Comparison of ENCODE assay signal across 1 cellular context in the genomic region with DNA sequence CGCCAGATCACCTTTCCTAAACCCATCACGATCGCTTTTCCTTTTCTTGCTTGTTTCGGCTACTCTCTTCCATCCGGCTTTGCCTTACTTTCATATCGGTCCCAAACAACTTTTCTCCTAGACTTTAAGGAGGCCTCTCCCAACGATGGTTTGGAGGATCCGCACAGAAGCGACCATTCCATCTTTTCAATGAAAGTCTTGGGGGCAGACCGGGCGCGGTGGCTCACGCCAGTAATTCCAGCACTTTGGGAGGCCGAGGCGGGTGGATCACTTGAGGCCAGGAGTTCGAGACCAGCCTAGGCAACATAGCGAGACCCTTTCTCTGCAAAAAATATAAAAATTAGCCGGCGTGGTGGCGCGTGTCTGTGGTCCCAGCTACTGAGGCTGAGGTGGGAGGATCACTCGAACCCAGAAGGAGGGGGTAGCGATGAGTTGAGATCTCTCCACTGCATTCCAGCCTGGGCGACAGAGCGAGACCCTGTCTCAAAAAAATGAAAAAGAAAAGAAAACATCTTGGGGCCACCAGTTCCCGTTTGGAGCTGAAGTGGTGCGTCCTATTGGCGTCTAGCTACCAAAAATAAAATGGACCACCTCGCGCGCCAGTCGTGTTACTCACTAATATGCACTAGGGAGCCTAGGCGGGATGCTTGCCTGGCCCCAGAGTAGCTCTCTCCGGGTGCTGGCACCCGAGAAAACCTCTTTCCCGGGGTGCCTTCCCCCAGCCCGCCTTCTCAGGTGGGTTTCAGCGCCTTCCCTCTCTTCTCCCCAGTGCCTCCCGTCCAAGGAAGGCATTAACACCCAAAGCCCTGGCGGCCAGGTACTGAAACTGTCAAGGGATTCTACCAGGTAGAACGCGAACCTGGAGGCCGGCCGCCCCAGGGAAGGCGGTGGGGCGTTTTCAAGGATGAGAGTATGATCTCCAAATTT.
A peak's percentile ranks its signal among the peaks of the same experiment; 100 is the strongest.
TF ChIP-seq lines count a peak whose summit lies in the region.

No MANE protein-coding gene starts in this region.

TF ChIP-seq in HepG2, 621 proteins besides CTCF, POLR2A, EP300 and RAD21 (continued from another document and continues in another):
- TF ChIP-seq, protein P1, sequence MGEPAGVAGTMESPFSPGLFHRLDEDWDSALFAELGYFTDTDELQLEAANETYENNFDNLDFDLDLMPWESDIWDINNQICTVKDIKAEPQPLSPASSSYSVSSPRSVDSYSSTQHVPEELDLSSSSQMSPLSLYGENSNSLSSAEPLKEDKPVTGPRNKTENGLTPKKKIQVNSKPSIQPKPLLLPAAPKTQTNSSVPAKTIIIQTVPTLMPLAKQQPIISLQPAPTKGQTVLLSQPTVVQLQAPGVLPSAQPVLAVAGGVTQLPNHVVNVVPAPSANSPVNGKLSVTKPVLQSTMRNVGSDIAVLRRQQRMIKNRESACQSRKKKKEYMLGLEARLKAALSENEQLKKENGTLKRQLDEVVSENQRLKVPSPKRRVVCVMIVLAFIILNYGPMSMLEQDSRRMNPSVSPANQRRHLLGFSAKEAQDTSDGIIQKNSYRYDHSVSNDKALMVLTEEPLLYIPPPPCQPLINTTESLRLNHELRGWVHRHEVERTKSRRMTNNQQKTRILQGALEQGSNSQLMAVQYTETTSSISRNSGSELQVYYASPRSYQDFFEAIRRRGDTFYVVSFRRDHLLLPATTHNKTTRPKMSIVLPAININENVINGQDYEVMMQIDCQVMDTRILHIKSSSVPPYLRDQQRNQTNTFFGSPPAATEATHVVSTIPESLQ (CRISPR knock-in tag; conservative IDR thresholded peaks at IDR 0.05): 0 out of 2 replicates have a peak, but pooled peaks have one; percentile 8
- TF ChIP-seq, protein P2, sequence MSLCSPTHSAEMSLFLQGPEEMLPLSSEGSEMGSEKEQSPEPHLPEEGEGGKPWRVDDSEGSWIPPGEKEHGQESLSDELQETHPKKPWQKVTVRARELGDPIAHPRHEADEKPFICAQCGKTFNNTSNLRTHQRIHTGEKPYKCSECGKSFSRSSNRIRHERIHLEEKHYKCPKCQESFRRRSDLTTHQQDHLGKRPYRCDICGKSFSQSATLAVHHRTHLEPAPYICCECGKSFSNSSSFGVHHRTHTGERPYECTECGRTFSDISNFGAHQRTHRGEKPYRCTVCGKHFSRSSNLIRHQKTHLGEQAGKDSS (CRISPR knock-in tag; IDR thresholded peaks at IDR 0.05; ENCODE audit: borderline replicate concordance, low read depth): no peak
- no peak for TF ChIP-seq ZNF124 (CRISPR knock-in tag; IDR thresholded peaks at IDR 0.05)
- TF ChIP-seq, protein P3, sequence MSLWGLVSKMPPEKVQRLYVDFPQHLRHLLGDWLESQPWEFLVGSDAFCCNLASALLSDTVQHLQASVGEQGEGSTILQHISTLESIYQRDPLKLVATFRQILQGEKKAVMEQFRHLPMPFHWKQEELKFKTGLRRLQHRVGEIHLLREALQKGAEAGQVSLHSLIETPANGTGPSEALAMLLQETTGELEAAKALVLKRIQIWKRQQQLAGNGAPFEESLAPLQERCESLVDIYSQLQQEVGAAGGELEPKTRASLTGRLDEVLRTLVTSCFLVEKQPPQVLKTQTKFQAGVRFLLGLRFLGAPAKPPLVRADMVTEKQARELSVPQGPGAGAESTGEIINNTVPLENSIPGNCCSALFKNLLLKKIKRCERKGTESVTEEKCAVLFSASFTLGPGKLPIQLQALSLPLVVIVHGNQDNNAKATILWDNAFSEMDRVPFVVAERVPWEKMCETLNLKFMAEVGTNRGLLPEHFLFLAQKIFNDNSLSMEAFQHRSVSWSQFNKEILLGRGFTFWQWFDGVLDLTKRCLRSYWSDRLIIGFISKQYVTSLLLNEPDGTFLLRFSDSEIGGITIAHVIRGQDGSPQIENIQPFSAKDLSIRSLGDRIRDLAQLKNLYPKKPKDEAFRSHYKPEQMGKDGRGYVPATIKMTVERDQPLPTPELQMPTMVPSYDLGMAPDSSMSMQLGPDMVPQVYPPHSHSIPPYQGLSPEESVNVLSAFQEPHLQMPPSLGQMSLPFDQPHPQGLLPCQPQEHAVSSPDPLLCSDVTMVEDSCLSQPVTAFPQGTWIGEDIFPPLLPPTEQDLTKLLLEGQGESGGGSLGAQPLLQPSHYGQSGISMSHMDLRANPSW (CRISPR knock-in tag; IDR thresholded peaks at IDR 0.05; ENCODE audit: borderline replicate concordance): no peak
- TF ChIP-seq, protein P4, sequence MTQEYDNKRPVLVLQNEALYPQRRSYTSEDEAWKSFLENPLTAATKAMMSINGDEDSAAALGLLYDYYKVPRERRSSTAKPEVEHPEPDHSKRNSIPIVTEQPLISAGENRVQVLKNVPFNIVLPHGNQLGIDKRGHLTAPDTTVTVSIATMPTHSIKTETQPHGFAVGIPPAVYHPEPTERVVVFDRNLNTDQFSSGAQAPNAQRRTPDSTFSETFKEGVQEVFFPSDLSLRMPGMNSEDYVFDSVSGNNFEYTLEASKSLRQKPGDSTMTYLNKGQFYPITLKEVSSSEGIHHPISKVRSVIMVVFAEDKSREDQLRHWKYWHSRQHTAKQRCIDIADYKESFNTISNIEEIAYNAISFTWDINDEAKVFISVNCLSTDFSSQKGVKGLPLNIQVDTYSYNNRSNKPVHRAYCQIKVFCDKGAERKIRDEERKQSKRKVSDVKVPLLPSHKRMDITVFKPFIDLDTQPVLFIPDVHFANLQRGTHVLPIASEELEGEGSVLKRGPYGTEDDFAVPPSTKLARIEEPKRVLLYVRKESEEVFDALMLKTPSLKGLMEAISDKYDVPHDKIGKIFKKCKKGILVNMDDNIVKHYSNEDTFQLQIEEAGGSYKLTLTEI (CRISPR knock-in tag; conservative IDR thresholded peaks at IDR 0.05): no peak
- no peak for TF ChIP-seq IRX3 (CRISPR knock-in tag; IDR thresholded peaks at IDR 0.05; ENCODE audit: borderline replicate concordance, low read depth)
- TF ChIP-seq KLF13 (CRISPR knock-in tag; IDR thresholded peaks at IDR 0.05): no peak
- no peak; the same call in 1 of the 2 replicates for TF ChIP-seq ZNF816 (CRISPR knock-in tag; IDR thresholded peaks at IDR 0.05; ENCODE audit: borderline replicate concordance)
- 0 out of 2 replicates have a peak, but pooled peaks have one; percentile 2 for TF ChIP-seq ZNF20 (CRISPR knock-in tag; IDR thresholded peaks at IDR 0.05)
- TF ChIP-seq, protein P5, sequence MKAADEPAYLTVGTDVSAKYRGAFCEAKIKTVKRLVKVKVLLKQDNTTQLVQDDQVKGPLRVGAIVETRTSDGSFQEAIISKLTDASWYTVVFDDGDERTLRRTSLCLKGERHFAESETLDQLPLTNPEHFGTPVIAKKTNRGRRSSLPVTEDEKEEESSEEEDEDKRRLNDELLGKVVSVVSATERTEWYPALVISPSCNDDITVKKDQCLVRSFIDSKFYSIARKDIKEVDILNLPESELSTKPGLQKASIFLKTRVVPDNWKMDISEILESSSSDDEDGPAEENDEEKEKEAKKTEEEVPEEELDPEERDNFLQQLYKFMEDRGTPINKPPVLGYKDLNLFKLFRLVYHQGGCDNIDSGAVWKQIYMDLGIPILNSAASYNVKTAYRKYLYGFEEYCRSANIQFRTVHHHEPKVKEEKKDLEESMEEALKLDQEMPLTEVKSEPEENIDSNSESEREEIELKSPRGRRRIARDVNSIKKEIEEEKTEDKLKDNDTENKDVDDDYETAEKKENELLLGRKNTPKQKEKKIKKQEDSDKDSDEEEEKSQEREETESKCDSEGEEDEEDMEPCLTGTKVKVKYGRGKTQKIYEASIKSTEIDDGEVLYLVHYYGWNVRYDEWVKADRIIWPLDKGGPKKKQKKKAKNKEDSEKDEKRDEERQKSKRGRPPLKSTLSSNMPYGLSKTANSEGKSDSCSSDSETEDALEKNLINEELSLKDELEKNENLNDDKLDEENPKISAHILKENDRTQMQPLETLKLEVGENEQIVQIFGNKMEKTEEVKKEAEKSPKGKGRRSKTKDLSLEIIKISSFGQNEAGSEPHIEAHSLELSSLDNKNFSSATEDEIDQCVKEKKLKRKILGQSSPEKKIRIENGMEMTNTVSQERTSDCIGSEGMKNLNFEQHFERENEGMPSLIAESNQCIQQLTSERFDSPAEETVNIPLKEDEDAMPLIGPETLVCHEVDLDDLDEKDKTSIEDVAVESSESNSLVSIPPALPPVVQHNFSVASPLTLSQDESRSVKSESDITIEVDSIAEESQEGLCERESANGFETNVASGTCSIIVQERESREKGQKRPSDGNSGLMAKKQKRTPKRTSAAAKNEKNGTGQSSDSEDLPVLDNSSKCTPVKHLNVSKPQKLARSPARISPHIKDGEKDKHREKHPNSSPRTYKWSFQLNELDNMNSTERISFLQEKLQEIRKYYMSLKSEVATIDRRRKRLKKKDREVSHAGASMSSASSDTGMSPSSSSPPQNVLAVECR (CRISPR knock-in tag; IDR thresholded peaks at IDR 0.05; ENCODE audit: borderline replicate concordance): no peak
- TF ChIP-seq SRSF1 (optimal IDR thresholded peaks at IDR 0.05; ENCODE audit: low read depth, low read length): peak; percentile 18
- no peak for TF ChIP-seq TCF12 (IDR thresholded peaks at IDR 0.05)
- no peak for TF ChIP-seq TCF12 (CRISPR knock-in tag; IDR thresholded peaks at IDR 0.05)
- TF ChIP-seq, protein P6, sequence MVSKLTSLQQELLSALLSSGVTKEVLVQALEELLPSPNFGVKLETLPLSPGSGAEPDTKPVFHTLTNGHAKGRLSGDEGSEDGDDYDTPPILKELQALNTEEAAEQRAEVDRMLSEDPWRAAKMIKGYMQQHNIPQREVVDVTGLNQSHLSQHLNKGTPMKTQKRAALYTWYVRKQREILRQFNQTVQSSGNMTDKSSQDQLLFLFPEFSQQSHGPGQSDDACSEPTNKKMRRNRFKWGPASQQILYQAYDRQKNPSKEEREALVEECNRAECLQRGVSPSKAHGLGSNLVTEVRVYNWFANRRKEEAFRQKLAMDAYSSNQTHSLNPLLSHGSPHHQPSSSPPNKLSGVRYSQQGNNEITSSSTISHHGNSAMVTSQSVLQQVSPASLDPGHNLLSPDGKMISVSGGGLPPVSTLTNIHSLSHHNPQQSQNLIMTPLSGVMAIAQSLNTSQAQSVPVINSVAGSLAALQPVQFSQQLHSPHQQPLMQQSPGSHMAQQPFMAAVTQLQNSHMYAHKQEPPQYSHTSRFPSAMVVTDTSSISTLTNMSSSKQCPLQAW (CRISPR knock-in tag; IDR thresholded peaks at IDR 0.05): no peak
- TF ChIP-seq, protein P7, sequence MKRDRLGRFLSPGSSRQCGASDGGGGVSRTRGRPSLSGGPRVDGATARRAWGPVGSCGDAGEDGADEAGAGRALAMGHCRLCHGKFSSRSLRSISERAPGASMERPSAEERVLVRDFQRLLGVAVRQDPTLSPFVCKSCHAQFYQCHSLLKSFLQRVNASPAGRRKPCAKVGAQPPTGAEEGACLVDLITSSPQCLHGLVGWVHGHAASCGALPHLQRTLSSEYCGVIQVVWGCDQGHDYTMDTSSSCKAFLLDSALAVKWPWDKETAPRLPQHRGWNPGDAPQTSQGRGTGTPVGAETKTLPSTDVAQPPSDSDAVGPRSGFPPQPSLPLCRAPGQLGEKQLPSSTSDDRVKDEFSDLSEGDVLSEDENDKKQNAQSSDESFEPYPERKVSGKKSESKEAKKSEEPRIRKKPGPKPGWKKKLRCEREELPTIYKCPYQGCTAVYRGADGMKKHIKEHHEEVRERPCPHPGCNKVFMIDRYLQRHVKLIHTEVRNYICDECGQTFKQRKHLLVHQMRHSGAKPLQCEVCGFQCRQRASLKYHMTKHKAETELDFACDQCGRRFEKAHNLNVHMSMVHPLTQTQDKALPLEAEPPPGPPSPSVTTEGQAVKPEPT (CRISPR knock-in tag; IDR thresholded peaks at IDR 0.05; ENCODE audit: low read depth): 0 out of 2 replicates have a peak, but pooled peaks have one; percentile 44
- 0 out of 2 replicates have a peak, but pooled peaks have one; percentile 2 for TF ChIP-seq SAFB2 (CRISPR knock-in tag; IDR thresholded peaks at IDR 0.05; ENCODE audit: borderline replicate concordance, low read depth)
- no peak for TF ChIP-seq ZSCAN21 (CRISPR knock-in tag; IDR thresholded peaks at IDR 0.05; ENCODE audit: borderline replicate concordance)
- TF ChIP-seq TARDBP (CRISPR knock-in tag; IDR thresholded peaks at IDR 0.05): 0 out of 2 replicates have a peak, but pooled peaks have one; percentile 43
- TF ChIP-seq NCOA1 (CRISPR knock-in tag; IDR thresholded peaks at IDR 0.05): no peak
- 0 out of 2 replicates have a peak, but pooled peaks have one; percentile 7 for TF ChIP-seq ZSCAN9 (CRISPR knock-in tag; IDR thresholded peaks at IDR 0.05; ENCODE audit: borderline replicate concordance)
- no peak for TF ChIP-seq ZC3H13 (CRISPR knock-in tag; IDR thresholded peaks at IDR 0.05)
- no peak for TF ChIP-seq NCOR1 (IDR thresholded peaks at IDR 0.05; ENCODE audit: borderline replicate concordance, low read length)
- TF ChIP-seq, protein P8, sequence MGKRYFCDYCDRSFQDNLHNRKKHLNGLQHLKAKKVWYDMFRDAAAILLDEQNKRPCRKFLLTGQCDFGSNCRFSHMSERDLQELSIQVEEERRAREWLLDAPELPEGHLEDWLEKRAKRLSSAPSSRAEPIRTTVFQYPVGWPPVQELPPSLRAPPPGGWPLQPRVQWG (CRISPR knock-in tag; IDR thresholded peaks at IDR 0.05; ENCODE audit: borderline replicate concordance, low read depth): no peak
- no peak for TF ChIP-seq ZNF792 (CRISPR knock-in tag; IDR thresholded peaks at IDR 0.05)
- TF ChIP-seq ZSCAN29 (CRISPR knock-in tag; conservative IDR thresholded peaks at IDR 0.05): no peak
- TF ChIP-seq ZNF782 (CRISPR knock-in tag; IDR thresholded peaks at IDR 0.05; ENCODE audit: borderline replicate concordance): no peak
- TF ChIP-seq NCOA5 (CRISPR knock-in tag; IDR thresholded peaks at IDR 0.05): no peak
- TF ChIP-seq RFX1 (IDR thresholded peaks at IDR 0.05): no peak
- TF ChIP-seq, protein P9, sequence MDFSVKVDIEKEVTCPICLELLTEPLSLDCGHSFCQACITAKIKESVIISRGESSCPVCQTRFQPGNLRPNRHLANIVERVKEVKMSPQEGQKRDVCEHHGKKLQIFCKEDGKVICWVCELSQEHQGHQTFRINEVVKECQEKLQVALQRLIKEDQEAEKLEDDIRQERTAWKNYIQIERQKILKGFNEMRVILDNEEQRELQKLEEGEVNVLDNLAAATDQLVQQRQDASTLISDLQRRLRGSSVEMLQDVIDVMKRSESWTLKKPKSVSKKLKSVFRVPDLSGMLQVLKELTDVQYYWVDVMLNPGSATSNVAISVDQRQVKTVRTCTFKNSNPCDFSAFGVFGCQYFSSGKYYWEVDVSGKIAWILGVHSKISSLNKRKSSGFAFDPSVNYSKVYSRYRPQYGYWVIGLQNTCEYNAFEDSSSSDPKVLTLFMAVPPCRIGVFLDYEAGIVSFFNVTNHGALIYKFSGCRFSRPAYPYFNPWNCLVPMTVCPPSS (IDR thresholded peaks at IDR 0.05): no peak
- TF ChIP-seq ARNT2 (CRISPR knock-in tag; IDR thresholded peaks at IDR 0.05; ENCODE audit: low read depth): peak; percentile 35; the same call in 1 of the 2 replicates
- TF ChIP-seq PITX1 (CRISPR knock-in tag; IDR thresholded peaks at IDR 0.05): no peak
- TF ChIP-seq, protein P10, sequence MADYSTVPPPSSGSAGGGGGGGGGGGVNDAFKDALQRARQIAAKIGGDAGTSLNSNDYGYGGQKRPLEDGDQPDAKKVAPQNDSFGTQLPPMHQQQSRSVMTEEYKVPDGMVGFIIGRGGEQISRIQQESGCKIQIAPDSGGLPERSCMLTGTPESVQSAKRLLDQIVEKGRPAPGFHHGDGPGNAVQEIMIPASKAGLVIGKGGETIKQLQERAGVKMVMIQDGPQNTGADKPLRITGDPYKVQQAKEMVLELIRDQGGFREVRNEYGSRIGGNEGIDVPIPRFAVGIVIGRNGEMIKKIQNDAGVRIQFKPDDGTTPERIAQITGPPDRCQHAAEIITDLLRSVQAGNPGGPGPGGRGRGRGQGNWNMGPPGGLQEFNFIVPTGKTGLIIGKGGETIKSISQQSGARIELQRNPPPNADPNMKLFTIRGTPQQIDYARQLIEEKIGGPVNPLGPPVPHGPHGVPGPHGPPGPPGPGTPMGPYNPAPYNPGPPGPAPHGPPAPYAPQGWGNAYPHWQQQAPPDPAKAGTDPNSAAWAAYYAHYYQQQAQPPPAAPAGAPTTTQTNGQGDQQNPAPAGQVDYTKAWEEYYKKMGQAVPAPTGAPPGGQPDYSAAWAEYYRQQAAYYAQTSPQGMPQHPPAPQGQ (CRISPR knock-in tag; IDR thresholded peaks at IDR 0.05; ENCODE audit: borderline replicate concordance): no peak
- TF ChIP-seq STAG1 (CRISPR knock-in tag; IDR thresholded peaks at IDR 0.05): no peak
- no peak for TF ChIP-seq ATM (IDR thresholded peaks at IDR 0.05; ENCODE audit: borderline replicate concordance)
- no peak for TF ChIP-seq ZNF790 (CRISPR knock-in tag; IDR thresholded peaks at IDR 0.05; ENCODE audit: borderline replicate concordance)
